ENCODE assay signal across 9 cellular contexts in genomic region chr1:232620356-232620841, GRCh38. TPM values are rescaled to one million over a fixed set of nuclear protein-coding genes. Genes with fewer than 3 reads are reported as not detected.
A peak's percentile ranks its signal among the peaks of the same experiment; 100 is the strongest.
DNase-seq lines count a peak whose midpoint lies in the region; ATAC-seq, FAIRE-seq and TF ChIP-seq lines count a peak whose summit lies in the region.
"Had no signal": no experiment of that assay in that cellular context is flagged by ENCODE, and none has a peak within 500 bp of the region (broad histone marks: within the 10 kb centered on the region; RNA-seq: fewer than 3 reads in every experiment).

No MANE protein-coding gene starts in this region.

- H3K9me3 ChIP-seq in iPS-20b (ENCODE audit: insufficient read depth, low read depth, low read length) (no peaks in the 10 kb centered on the region), spleen (no peaks in the 10 kb centered on the region)

- H3K9me3 Mint-ChIP-seq in stimulated activated naive CD8-positive, alpha-beta T cell treated with anti-CD3 and anti-CD28 coated beads, Interleukin-15, amount 100 ng/mL, for 72 hours = no peaks in the 10 kb centered on the region

- in situ Hi-C loops in astrocyte of the cerebellum (cut with HindIII; ENCODE audit: low sequenced_read_pairs) = no loop called here

- peaks cover 9% of the 10 kb centered on the region for H3K4me1 Mint-ChIP-seq in stimulated activated naive CD8-positive, alpha-beta T cell treated with anti-CD3 and anti-CD28 coated beads, Interleukin-15, amount 100 ng/mL, for 72 hours

- H3K36me3 ChIP-seq in iPS-20b (ENCODE audit: insufficient read depth, low read depth, low read length) (no peaks in the 10 kb centered on the region), spleen (no peaks in the 10 kb centered on the region)

- DNase-seq in D341Med (ENCODE audit: low spot score) (peak; percentile 46), NCI-H2081 treated with DMSO at 0.1 percent for 48 hours (lab: John Stamatoyannopoulos, UW) (peak; percentile 84), astrocyte of the cerebellum (ENCODE audit: low read depth) (peak; percentile 51), spleen (no peak), GM12892 (ENCODE audit: insufficient read length) (no peak), HUDEP-2 (lab: John Stamatoyannopoulos, UW; ENCODE audit: unreplicated experiment in 76 of 76) (no peak)
- no peak for DNase-seq in stimulated activated naive CD8-positive, alpha-beta T cell treated with anti-CD3 and anti-CD28 coated beads, Interleukin-15, amount 100 ng/mL, for 72 hours

- no peaks in the 10 kb centered on the region for H3K27me3 Mint-ChIP-seq in stimulated activated naive CD8-positive, alpha-beta T cell treated with anti-CD3 and anti-CD28 coated beads, Interleukin-15, amount 100 ng/mL, for 72 hours

- FAIRE-seq in GM12892 (lab: Jason Lieb, UNC) = no peak
- FAIRE-seq: TTC549 had no signal

- H3K4me3 ChIP-seq in astrocyte of the cerebellum (ENCODE audit: low read depth, low read length) (no peak overlapping the region), iPS-20b (ENCODE audit: low read length) (peak overlapping the region; percentile 48), spleen (peak overlapping the region in 1 of 8 donors; percentile 34)

- peak overlapping the region; percentile 46 for H3K9ac ChIP-seq in iPS-20b (ENCODE audit: low read depth, low read length)

- no peak overlapping the region for H3K4me3 Mint-ChIP-seq in stimulated activated naive CD8-positive, alpha-beta T cell treated with anti-CD3 and anti-CD28 coated beads, Interleukin-15, amount 100 ng/mL, for 72 hours

- TF ChIP-seq CTCF in astrocyte of the cerebellum (IDR thresholded peaks at IDR 0.05; ENCODE audit: low read depth, low read length, missing control alignments) (no peak), spleen (IDR thresholded peaks at IDR 0.05 in 8 of 11, conservative IDR thresholded peaks at IDR 0.05 in 3 of 11) (no peak)

- H3K27ac ChIP-seq in iPS-20b (ENCODE audit: low read length) (no peak overlapping the region), spleen (peak overlapping the region in 7 of 8 donors; percentile 58 to 85 (median 72))

- H3K27ac Mint-ChIP-seq in stimulated activated naive CD8-positive, alpha-beta T cell treated with anti-CD3 and anti-CD28 coated beads, Interleukin-15, amount 100 ng/mL, for 72 hours = no peak overlapping the region

- TF ChIP-seq POLR2A in spleen (IDR thresholded peaks at IDR 0.05) (no peak), GM12892 (IDR thresholded peaks at IDR 0.05; ENCODE audit: low read depth, low read length) (no peak)

- WGBS in spleen, 5 donors = 18 to 32% (median 25%) methylated on average over 6 of the region's 6 CpGs

- H3K27me3 ChIP-seq in iPS-20b (ENCODE audit: insufficient read depth, low read length) (no peaks in the 10 kb centered on the region), spleen (replicated peaks in 1 of 7) (peaks cover 0 to 4% (median 0%) of the 10 kb centered on the region in 7 donors)

- ATAC-seq in stimulated activated naive CD8-positive, alpha-beta T cell treated with anti-CD3 and anti-CD28 coated beads, Interleukin-15, amount 100 ng/mL, for 72 hours = no peak

- H3K4me1 ChIP-seq in iPS-20b (ENCODE audit: insufficient read depth, low read length) (peaks cover 58% of the 10 kb centered on the region), spleen (peaks cover 0 to 86% (median 26%) of the 10 kb centered on the region in 6 donors)

- intact Hi-C loops in spleen (cut with DNase I; ENCODE audit: low total_unique reads) = no loop called here

RNA-seq across cellular contexts. Expression of gene SIPA1L2, which starts 9.5 kb away (rescaled TPM):
- 10 to 100 TPM; 18.4 to 67.7 (median 34.6) TPM for total RNA-seq in spleen
- polyA plus RNA-seq in spleen = 1 to 10 TPM; 1.1 to 5.3 (median 2.3) TPM
- polyA plus RNA-seq in GM12892 (2012; ENCODE audit: missing spikeins) = not detected

Comparison
In these comparisons a context has a peak if more than half of its experiments do, and no peak if none do; other contexts are left out.
1. DNase-seq: peak in D341Med (single experiment), NCI-H2081 treated with DMSO at 0.1 percent for 48 hours (single experiment) and astrocyte of the cerebellum (single experiment); none in spleen (single experiment), stimulated activated naive CD8-positive, alpha-beta T cell treated with anti-CD3 and anti-CD28 coated beads, Interleukin-15, amount 100 ng/mL, for 72 hours (0 of 2), GM12892 (single experiment) and HUDEP-2 (0 of 76).